Comparison of ENCODE assay signal across 18 cellular contexts in genomic region chr5:133840168-133840567, GRCh38.
A peak's percentile ranks its signal among the peaks of the same experiment; 100 is the strongest.
DNase-seq lines count a peak whose midpoint lies in the region; TF ChIP-seq lines count a peak whose summit lies in the region.
"Had no signal": no experiment of that assay in that cellular context is flagged by ENCODE, and none has a peak within 500 bp of the region (broad histone marks: within the 10 kb centered on the region; RNA-seq: fewer than 3 reads in every experiment).

No MANE protein-coding gene starts in this region.

- no peaks in the 10 kb centered on the region for H3K4me1 ChIP-seq in ascending aorta

- H3K36me3 ChIP-seq in ascending aorta (no peaks in the 10 kb centered on the region), H7 (replicated peaks; ENCODE audit: control insufficient read depth, insufficient read depth, low read length) (no peaks in the 10 kb centered on the region)

- no peaks in the 10 kb centered on the region for H3K27me3 ChIP-seq in ascending aorta
- no peaks in the 10 kb centered on the region for H3K27me3 ChIP-seq in H7 (ENCODE audit: control insufficient read depth, insufficient read depth, low read length)

- DNase-seq in NCI-H2171 treated with DMSO at 0.1 percent for 48 hours (lab: John Stamatoyannopoulos, UW): peak; percentile 24
- no peak for DNase-seq in NCI-H2171 (lab: John Stamatoyannopoulos, UW)
- peak; percentile 54 for DNase-seq in LNCaP clone FGC (ENCODE audit: low read depth)
- peak; percentile 76 for DNase-seq in NCI-H69 (lab: John Stamatoyannopoulos, UW)
- peak; percentile 2 for DNase-seq in stimulated activated CD8-positive, alpha-beta memory T cell treated with anti-CD3 and anti-CD28 coated beads, Interleukin-4, amount 100 ng/mL, for 48 hours
- no peak for DNase-seq in ascending aorta (ENCODE audit: low spot score in 2 of 2)
- no peak for DNase-seq in H7
- DNase-seq: MM.1S; NCI-H1048; NCI-H1694; NCI-H2107; NCI-H526; NK-92 treated with Interleukin-12 subunit alpha and Interleukin-12 subunit beta, amount 100 ng/mL, for 24 hours; SIG-M5; SK-N-SH; T-helper 2 cell had no signal

- TF ChIP-seq CTCF in LNCaP clone FGC (IDR thresholded peaks at IDR 0.05; ENCODE audit: control insufficient read depth, extremely low read depth, insufficient read depth) (no peak), ascending aorta (IDR thresholded peaks at IDR 0.05) (no peak)

- H3K27ac ChIP-seq in ascending aorta: no peak overlapping the region

- intact Hi-C loops in ascending aorta (cut with DNase I): no loop called here

- H3K4me3 ChIP-seq in LNCaP clone FGC (ENCODE audit: low read depth, low read length) (no peak overlapping the region), ascending aorta (no peak overlapping the region), H7 (ENCODE audit: insufficient read depth, low read depth, low read length) (no peak overlapping the region)
- H3K4me3 ChIP-seq: GM12878, K562 had no signal

- no peaks in the 10 kb centered on the region for H3K9me3 ChIP-seq in ascending aorta
- H3K9me3 ChIP-seq: SK-N-SH had no signal

Comparison
In these comparisons a context has a peak if more than half of its experiments do, and no peak if none do; other contexts are left out.
1. DNase-seq: peak in NCI-H2171 treated with DMSO at 0.1 percent for 48 hours (single experiment), LNCaP clone FGC (single experiment), NCI-H69 (single experiment) and stimulated activated CD8-positive, alpha-beta memory T cell treated with anti-CD3 and anti-CD28 coated beads, Interleukin-4, amount 100 ng/mL, for 48 hours (single experiment); none in NCI-H2171 (single experiment), ascending aorta (0 of 2) and H7 (single experiment).